Comparison of ENCODE assay signal across 1 cellular context in the genomic region with DNA sequence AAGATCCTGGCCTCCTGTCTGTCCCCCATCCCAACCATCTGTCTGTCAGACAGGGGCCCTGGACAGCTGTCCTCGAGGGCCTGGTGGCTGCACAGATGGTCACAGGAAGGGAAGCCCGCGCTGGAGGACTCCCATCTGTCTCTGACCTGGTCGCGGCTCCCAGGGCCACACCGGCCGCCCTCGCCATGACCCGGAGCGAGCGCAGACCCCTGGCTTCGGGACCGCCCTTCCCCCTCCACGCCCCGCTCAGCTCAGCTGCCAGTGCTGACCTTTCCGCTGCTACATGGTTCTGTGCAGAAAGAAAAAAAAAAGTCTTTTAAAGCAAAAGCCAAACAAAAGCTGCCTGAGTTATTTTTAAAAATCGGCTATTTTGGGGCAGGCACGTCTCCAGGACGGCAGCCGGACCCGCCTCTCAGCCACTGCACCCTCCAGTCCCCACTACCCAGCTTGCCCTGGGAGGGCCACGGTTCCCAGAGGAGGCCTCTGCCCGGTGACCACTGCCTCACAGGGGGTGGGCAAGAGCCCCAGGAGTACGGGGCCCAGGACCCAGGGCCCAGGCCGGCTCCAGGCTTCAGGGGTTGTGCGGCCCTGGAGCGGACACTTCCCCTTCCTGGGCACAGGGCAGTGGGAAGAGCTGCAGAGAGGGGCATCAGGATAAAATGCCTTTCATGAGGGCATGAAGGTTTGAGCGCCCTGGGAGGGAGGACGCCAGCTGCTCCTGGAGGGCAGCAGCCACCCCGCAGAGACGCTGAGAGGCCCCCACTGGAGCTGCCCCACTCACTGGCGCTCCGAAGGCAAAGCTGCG.
TF ChIP-seq lines count a peak whose summit lies in the region.

No MANE protein-coding gene starts in this region.

TF ChIP-seq in H1, 55 proteins besides CTCF, POLR2A, EP300 and RAD21:
- TF ChIP-seq CEBPB (IDR thresholded peaks at IDR 0.05; ENCODE audit: low read depth, low read length) (no peak), TCF12 (IDR thresholded peaks at IDR 0.05; ENCODE audit: low read depth, low read length) (no peak), EGR1 (IDR thresholded peaks at IDR 0.05; ENCODE audit: borderline replicate concordance, low read depth, low read length) (no peak), YY1 (IDR thresholded peaks at IDR 0.05; ENCODE audit: low read depth, low read length) (no peak)
TF ChIP-seq in H1: peak in this region for 0.
